In the genomic region with DNA sequence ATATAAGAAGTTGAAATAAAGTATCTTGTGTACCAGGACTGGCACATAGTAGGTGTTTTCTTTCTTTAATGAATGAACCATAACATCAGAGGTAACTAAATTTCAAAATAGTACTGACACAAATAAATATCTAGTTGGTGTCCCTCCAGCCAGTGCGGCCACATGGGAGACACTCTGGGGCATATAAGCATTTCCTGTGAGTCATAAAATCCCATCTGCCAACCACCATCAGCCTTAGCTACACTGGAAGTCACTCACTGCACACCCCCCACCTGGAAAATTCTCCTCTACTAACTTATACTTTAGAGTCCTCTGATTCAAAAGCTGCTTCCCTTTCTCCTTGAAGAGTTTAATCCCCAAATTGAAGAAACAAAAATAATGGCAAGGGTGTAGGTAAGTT, we compare ENCODE assay signal across 12 cellular contexts. TPM values are rescaled to one million over a fixed set of nuclear protein-coding genes. Genes with fewer than 3 reads are reported as not detected.
DNase-seq lines count a peak whose midpoint lies in the region; ATAC-seq, FAIRE-seq and TF ChIP-seq lines count a peak whose summit lies in the region.
"Had no signal": no experiment of that assay in that cellular context is flagged by ENCODE, and none has a peak within 500 bp of the region (broad histone marks: within the 10 kb centered on the region; RNA-seq: fewer than 3 reads in every experiment).

No MANE protein-coding gene starts in this region.

- FAIRE-seq in K562 (lab: Jason Lieb, UNC) = no peak

- DNase-seq in GM03348 (ENCODE audit: low spot score) (peak; percentile 14), K562 (ENCODE audit: extremely low read depth in 1 of 4, low spot score in 3 of 4) (peak in 1 of 4 experiments; percentile 13), lung microvascular endothelial cell (ENCODE audit: low read depth in 2 of 2) (peak; percentile 22 to 55), Peyer's patch (no peak), NCI-H1048 (lab: John Stamatoyannopoulos, UW) (no peak)
- DNase-seq: activated effector memory CD4-positive, alpha-beta T cell treated with anti-CD3 and anti-CD28 coated beads, Interleukin-2, amount 50 U/mL, for 16 hours; DND-41; NCI-H510A treated with DMSO at 0.1 percent for 48 hours; nucleus accumbens had no signal

- ATAC-seq in K562 = peak; percentile 64; the same call in 1 of the 3 replicates
- ATAC-seq in HG03045 (IDR thresholded peaks at IDR 0.05; ENCODE audit: unreplicated experiment) = no peak

- H3F3A ChIP-seq in Loucy (ENCODE audit: low read depth) = no peaks in the 10 kb centered on the region

- H3K27me3 ChIP-seq in Loucy (ENCODE audit: insufficient read depth, low read length, poor library complexity, severe bottlenecking) (no peaks in the 10 kb centered on the region), K562 (ENCODE audit: control insufficient read depth in 2 of 2, insufficient read depth in 2 of 2, low read length in 2 of 2) (peaks cover 7 to 28% of the 10 kb centered on the region in 2 experiments; a peak in 2 of 5 replicates), Peyer's patch (no peaks in the 10 kb centered on the region)

- no peaks in the 10 kb centered on the region for H4K20me1 ChIP-seq in Loucy (ENCODE audit: insufficient read depth, low read length, poor library complexity, severe bottlenecking)
- no peaks in the 10 kb centered on the region for H4K20me1 ChIP-seq in K562 (replicated peaks; ENCODE audit: control insufficient read depth, insufficient read depth, low read length)

- 0% methylated on average over 1 of the region's 1 CpG for WGBS in K562 (ENCODE audit: insufficient coverage, low coverage, missing lambda C conversion rate)

- CTCF ChIA-PET in K562 (lab: Yijun Ruan, JAX; ENCODE audit: low intra/inter-chr PET ratio) = no interaction called here

- no peak overlapping the region for H3K27ac ChIP-seq in K562 (ENCODE audit: extremely low read depth, low read depth, low read length)
- no peak overlapping the region for H3K27ac ChIP-seq in Peyer's patch

- intact Hi-C loops in K562 (cut with micrococcal nuclease) = no loop called here

- POLR2A ChIA-PET in K562 (lab: Yijun Ruan, JAX) = interaction anchor here (0.9 to 1.2 kb wide), 3 partner anchors 10 to 59 kb away, joined by 3 to 4 read pairs (median 3); no protein-coding TSS in a partner anchor

- TF ChIP-seq EP300 in K562 (IDR thresholded peaks at IDR 0.05; ENCODE audit: low read length) = no peak

- H2AFZ ChIP-seq in Loucy (ENCODE audit: low read length) = no peak overlapping the region
- no peak overlapping the region for H2AFZ ChIP-seq in K562 (ENCODE audit: low read depth, low read length)

- no peak overlapping the region for H3K4me3 ChIP-seq in Loucy (ENCODE audit: low read length, poor library complexity, severe bottlenecking)
- no peak overlapping the region for H3K4me3 ChIP-seq in K562
- no peak overlapping the region for H3K4me3 ChIP-seq in Peyer's patch

- H3K4me1 ChIP-seq in Loucy (ENCODE audit: insufficient read depth, low read length, poor library complexity, severe bottlenecking) = peaks cover 16% of the 10 kb centered on the region
- H3K4me1 ChIP-seq in K562 (replicated peaks in 1 of 2; ENCODE audit: control insufficient read depth in 2 of 2, insufficient read depth in 2 of 2, low read length in 2 of 2) = no peaks in the 10 kb centered on the region
- no peaks in the 10 kb centered on the region for H3K4me1 ChIP-seq in Peyer's patch

- H3K9ac ChIP-seq in Loucy (ENCODE audit: low read depth, low read length, poor library complexity, severe bottlenecking) (no peak overlapping the region), K562 (ENCODE audit: insufficient read depth in 1 of 2, low read depth in 2 of 2, low read length in 2 of 2) (no peak overlapping the region)

- H3K4me2 ChIP-seq in Loucy (ENCODE audit: low read depth, low read length, poor library complexity, severe bottlenecking) (peak overlapping the region; percentile 1), K562 (ENCODE audit: insufficient read depth, low read length) (no peak overlapping the region)

- H3K9me1 ChIP-seq in K562 (ENCODE audit: control insufficient read depth, insufficient read depth, low read length) = no peaks in the 10 kb centered on the region

- no TSS peak for BruUV-seq in K562 (replicated peaks; lab: Mats Ljungman, UMichigan)

- no peaks in the 10 kb centered on the region for H3K9me2 ChIP-seq in Loucy (replicated peaks; ENCODE audit: low read depth, low read length)

- H3K36me3 ChIP-seq in Loucy (ENCODE audit: insufficient read depth, low read length) = no peaks in the 10 kb centered on the region
- no peaks in the 10 kb centered on the region for H3K36me3 ChIP-seq in K562 (ENCODE audit: control insufficient read depth, insufficient read depth, low read length)
- no peaks in the 10 kb centered on the region for H3K36me3 ChIP-seq in Peyer's patch

- TF ChIP-seq RAD21 in K562 (CRISPR knock-in tag; conservative IDR thresholded peaks at IDR 0.05 in 1 of 2, IDR thresholded peaks at IDR 0.05 in 1 of 2) = no peak

- no peak for TF ChIP-seq CTCF in Loucy (conservative IDR thresholded peaks at IDR 0.05; ENCODE audit: low read length)
- TF ChIP-seq CTCF in K562 (IDR thresholded peaks at IDR 0.05 in 2 of 3, conservative IDR thresholded peaks at IDR 0.05 in 1 of 3; ENCODE audit: insufficient read depth in 2 of 3, low read depth in 1 of 3, low read length in 3 of 3) = no peak
- no peak for TF ChIP-seq CTCF in Peyer's patch (IDR thresholded peaks at IDR 0.05)

- in situ Hi-C loops in K562 (cut with MboI) = no loop called here

- H3K79me2 ChIP-seq in Loucy (ENCODE audit: insufficient read depth, low read length) = no peaks in the 10 kb centered on the region
- H3K79me2 ChIP-seq in K562 (ENCODE audit: control insufficient read depth, insufficient read depth, low read length) = no peaks in the 10 kb centered on the region

- H3K9me3 ChIP-seq in Loucy (ENCODE audit: insufficient read depth, low read depth, low read length) (no peaks in the 10 kb centered on the region), K562 (replicated peaks; ENCODE audit: control insufficient read depth, insufficient read depth, low read depth, low read length) (no peaks in the 10 kb centered on the region), Peyer's patch (no peaks in the 10 kb centered on the region)

- no peak for TF ChIP-seq POLR2A in K562 (conservative IDR thresholded peaks at IDR 0.05)
- no peak for TF ChIP-seq POLR2A in Peyer's patch (IDR thresholded peaks at IDR 0.05)

RNA-seq across cellular contexts. Expression of gene DYDC1, which starts 32.5 kb away (rescaled TPM):
- not detected in 2 replicates for total RNA-seq in K562 (2011; cell fraction: chromatin; rRNA removed; ENCODE audit: low replicate concordance)
- total RNA-seq in K562 (2011; cell fraction: nucleolus; rRNA removed) = not detected in 2 replicates
- total RNA-seq in K562 (2011; cell fraction: nucleoplasm; rRNA removed) = not detected in 2 replicates
- total RNA-seq in K562 (2014; rRNA removed) = not detected in 2 replicates
- total RNA-seq in K562 (2014; rRNA removed; fragmentation: Illumina TruSeq; extraction: Trizol) = not detected in 2 replicates
- not detected in 2 replicates for total RNA-seq in K562 (2015; rRNA removed; fragmentation: Illumina TruSeq; extraction: Trizol)
- not detected in 2 replicates for total RNA-seq in K562 (2021)
- not detected in 2 replicates for polyA plus RNA-seq in K562 (2011; rRNA removed)
- polyA plus RNA-seq in K562 (2011; cell fraction: cytosol; rRNA removed) = not detected in 2 replicates
- polyA plus RNA-seq in K562 (2011; cell fraction: nucleus; rRNA removed) = not detected in 2 replicates
- polyA plus RNA-seq in K562 (2012) = not detected in 2 replicates
- polyA plus RNA-seq in K562 (2014; fragmentation: Illumina TruSeq; extraction: Trizol) = not detected in 2 replicates
- polyA plus RNA-seq in K562 (2014; fragmentation: Nextera tagmentation; extraction: Ambion mirVana) = not detected
- polyA plus RNA-seq in K562 (2014; rRNA removed) = not detected in 2 replicates
- polyA minus RNA-seq in K562 (2011; rRNA and poly(A)+ RNA removed) = not detected in 2 replicates
- not detected in 2 replicates for polyA minus RNA-seq in K562 (2011; cell fraction: cytosol; rRNA and poly(A)+ RNA removed)
- not detected in 2 replicates for polyA minus RNA-seq in K562 (2011; cell fraction: nucleus; rRNA and poly(A)+ RNA removed)
- not detected in 2 replicates for total RNA-seq in lung microvascular endothelial cell
- not detected for total RNA-seq in Peyer's patch
- total RNA-seq: lower leg skin had no signal

RNA-seq across cellular contexts. Expression of gene DYDC2, which starts 32.5 kb away (rescaled TPM):
- total RNA-seq in K562 (2011; cell fraction: chromatin; rRNA removed; ENCODE audit: low replicate concordance) = not detected in 2 replicates
- total RNA-seq in K562 (2011; cell fraction: nucleolus; rRNA removed) = not detected in 2 replicates
- not detected in 2 replicates for total RNA-seq in K562 (2011; cell fraction: nucleoplasm; rRNA removed)
- total RNA-seq in K562 (2014; rRNA removed) (0.12 TPM in 1 of 2 replicates, not detected in the other), K562 (2014; rRNA removed; fragmentation: Illumina TruSeq; extraction: Trizol) (0.11 TPM in 1 of 2 replicates, not detected in the other), K562 (2015; rRNA removed; fragmentation: Illumina TruSeq; extraction: Trizol) (0.11 TPM in 1 of 2 replicates, not detected in the other), K562 (2021) (not detected in 2 replicates), lung microvascular endothelial cell (not detected in 2 replicates), Peyer's patch (under 1 TPM in 1 of 4 donors, not detected in 3; 0.70 TPM)
- polyA plus RNA-seq in K562 (2011; rRNA removed) (not detected in 2 replicates), K562 (2014; fragmentation: Illumina TruSeq; extraction: Trizol) (0.06 TPM in 1 of 2 replicates, not detected in the other), K562 (2014; fragmentation: Nextera tagmentation; extraction: Ambion mirVana) (under 1 TPM in 1 of 2 experiments, not detected in 1; 0.18 TPM), K562 (2014; rRNA removed) (0.34 TPM in 1 of 2 replicates, not detected in the other)
- not detected in 2 replicates for polyA plus RNA-seq in K562 (2011; cell fraction: cytosol; rRNA removed)
- polyA plus RNA-seq in K562 (2011; cell fraction: nucleus; rRNA removed) = not detected in 2 replicates
- 0.07 and 0.87 TPM in 2 replicates for polyA plus RNA-seq in K562 (2012)
- polyA minus RNA-seq in K562 (2011; rRNA and poly(A)+ RNA removed) = not detected in 2 replicates
- polyA minus RNA-seq in K562 (2011; cell fraction: cytosol; rRNA and poly(A)+ RNA removed) = not detected in 2 replicates
- not detected in 2 replicates for polyA minus RNA-seq in K562 (2011; cell fraction: nucleus; rRNA and poly(A)+ RNA removed)

RNA-seq across cellular contexts. Expression of gene MAT1A, which starts 34.6 kb away (rescaled TPM):
- 0.44 TPM in 1 of 2 replicates, not detected in the other for total RNA-seq in K562 (2011; cell fraction: chromatin; rRNA removed; ENCODE audit: low replicate concordance)
- 0.13 TPM in 1 of 2 replicates, not detected in the other for total RNA-seq in K562 (2011; cell fraction: nucleolus; rRNA removed)
- total RNA-seq in K562 (2011; cell fraction: nucleoplasm; rRNA removed) = not detected in 2 replicates
- 0.05 and 0.12 TPM in 2 replicates for total RNA-seq in K562 (2014; rRNA removed)
- total RNA-seq in K562 (2014; rRNA removed; fragmentation: Illumina TruSeq; extraction: Trizol) = 0.15 TPM in 1 of 2 replicates, not detected in the other
- 0.11 and 0.26 TPM in 2 replicates for total RNA-seq in K562 (2015; rRNA removed; fragmentation: Illumina TruSeq; extraction: Trizol)
- total RNA-seq in K562 (2021) = 0.24 and 0.42 TPM in 2 replicates
- 0.03 and 0.04 TPM in 2 replicates for polyA plus RNA-seq in K562 (2011; rRNA removed)
- 0.03 and 0.04 TPM in 2 replicates for polyA plus RNA-seq in K562 (2011; cell fraction: cytosol; rRNA removed)
- polyA plus RNA-seq in K562 (2011; cell fraction: nucleus; rRNA removed) = 0.09 TPM in 1 of 2 replicates, not detected in the other
- polyA plus RNA-seq in K562 (2012) = 0.46 and 0.47 TPM in 2 replicates
- 0.03 TPM in 1 of 2 replicates, not detected in the other for polyA plus RNA-seq in K562 (2014; fragmentation: Illumina TruSeq; extraction: Trizol)
- not detected for polyA plus RNA-seq in K562 (2014; fragmentation: Nextera tagmentation; extraction: Ambion mirVana)
- 0.19 and 0.30 TPM in 2 replicates for polyA plus RNA-seq in K562 (2014; rRNA removed)
- polyA minus RNA-seq in K562 (2011; rRNA and poly(A)+ RNA removed) = not detected in 2 replicates
- polyA minus RNA-seq in K562 (2011; cell fraction: cytosol; rRNA and poly(A)+ RNA removed) = not detected in 2 replicates
- polyA minus RNA-seq in K562 (2011; cell fraction: nucleus; rRNA and poly(A)+ RNA removed) = not detected in 2 replicates
- total RNA-seq in lung microvascular endothelial cell = not detected in 2 replicates
- total RNA-seq in Peyer's patch = not detected

Comparison
In these comparisons a context has a peak if more than half of its experiments do, and no peak if none do; other contexts are left out.
1. DNase-seq: peak in GM03348 (single experiment) and lung microvascular endothelial cell (2 of 2); none in Peyer's patch (0 of 3) and NCI-H1048 (single experiment).